ENCODE assay signal across 8 cellular contexts in genomic region chr22:46013460-46014416, GRCh38. TPM values are rescaled to one million over a fixed set of nuclear protein-coding genes. Genes with fewer than 3 reads are reported as not detected.
DNase-seq lines count a peak whose midpoint lies in the region; ATAC-seq, FAIRE-seq and TF ChIP-seq lines count a peak whose summit lies in the region.

No MANE protein-coding gene starts in this region.

- no peaks in the 10 kb centered on the region for H3K79me2 ChIP-seq in keratinocyte (ENCODE audit: control insufficient read depth, insufficient read depth, low read length)

- peak; percentile 81 for ATAC-seq in HG03045 (IDR thresholded peaks at IDR 0.05; ENCODE audit: unreplicated experiment)

- dilution Hi-C loops in keratinocyte (cut with MboI; ENCODE audit: extremely low pct_ligation_motif_present, low sequenced_read_pairs), result no loop called here

- H3K9me1 ChIP-seq in keratinocyte (ENCODE audit: control insufficient read depth, extremely low read depth, insufficient read depth, low read length), result no peaks in the 10 kb centered on the region

- peak overlapping the region; percentile 59 for H3K4me2 ChIP-seq in keratinocyte (ENCODE audit: control insufficient read depth, extremely low read depth, insufficient read depth, low read depth, low read length)

- H3K27me3 ChIP-seq in keratinocyte (ENCODE audit: control insufficient read depth, extremely low read depth, insufficient read depth, low read length), result no peaks in the 10 kb centered on the region

- H3K4me1 ChIP-seq in keratinocyte (ENCODE audit: control insufficient read depth, extremely low read depth, insufficient read depth, low read length), result peaks cover 45% of the 10 kb centered on the region

- H3K9ac ChIP-seq in keratinocyte (ENCODE audit: control insufficient read depth, extremely low read depth, insufficient read depth, low read length), result peak overlapping the region; percentile 79

- no peaks in the 10 kb centered on the region for H4K20me1 ChIP-seq in keratinocyte (ENCODE audit: control insufficient read depth, extremely low read depth, insufficient read depth, low read length)

- H3K36me3 ChIP-seq in keratinocyte (ENCODE audit: control insufficient read depth in 2 of 2, extremely low read depth in 1 of 2, insufficient read depth in 2 of 2, low read length in 2 of 2), result no peaks in the 10 kb centered on the region

- peak; percentile 77 for DNase-seq in 8988T
- peak; percentile 80 for DNase-seq in GM18507 (ENCODE audit: extremely low spot score, insufficient read length, low read depth)
- DNase-seq in NCI-H2196 (lab: John Stamatoyannopoulos, UW; ENCODE audit: unreplicated experiment), result peak; percentile 93
- DNase-seq in activated CD4-positive, CD25-positive, alpha-beta regulatory T cell treated with anti-CD3 and anti-CD28 coated beads, Interleukin-2, amount 50 U/mL, for 16 hours (ENCODE audit: low read depth, low spot score), result peak; percentile 63
- peak; percentile 66 for DNase-seq in central memory CD4-positive, alpha-beta T cell
- DNase-seq in keratinocyte (ENCODE audit: low read depth, low spot score), result peak; percentile 90
- DNase-seq in stimulated activated CD4-positive, alpha-beta T cell treated with anti-CD3 and anti-CD28 coated beads, Interleukin-12 subunit alpha, Interleukin-12 subunit beta, amount 100 ng/mL, for 4 hours, result peak; percentile 91

- TF ChIP-seq CTCF in keratinocyte (optimal IDR thresholded peaks at IDR 0.05 in 1 of 3, IDR thresholded peaks at IDR 0.05 in 1 of 3, conservative IDR thresholded peaks at IDR 0.05 in 1 of 3; ENCODE audit: extremely low read depth in 1 of 3, insufficient read depth in 2 of 3, low read length in 3 of 3), result peak; percentile 76 to 85 (median 78)

- H3K9me3 ChIP-seq in keratinocyte (ENCODE audit: control insufficient read depth, low read depth, low read length), result no peaks in the 10 kb centered on the region

- peak overlapping the region; percentile 84 for H3K27ac ChIP-seq in keratinocyte (ENCODE audit: control insufficient read depth, insufficient read depth, low read length)

- peak; percentile 82 for FAIRE-seq in GM18507 (lab: Jason Lieb, UNC)
- peak; percentile 91 for FAIRE-seq in keratinocyte (lab: Jason Lieb, UNC)

- H3K4me3 ChIP-seq in keratinocyte (ENCODE audit: control insufficient read depth in 2 of 3, extremely low read depth in 1 of 3, insufficient read depth in 2 of 3, low read depth in 1 of 3, low read length in 3 of 3), result peak overlapping the region; percentile 35 to 62 (median 49)

- H2AFZ ChIP-seq in keratinocyte (ENCODE audit: control insufficient read depth, low read length), result peak overlapping the region; percentile 49

RNA-seq across cellular contexts. Expression of gene WNT7B, which starts 36.8 kb away (rescaled TPM):
- 1.5 to 1.7 TPM (median 1.7 TPM) in 3 replicates for polyA plus RNA-seq in keratinocyte
- 3.7 TPM for polyA plus RNA-seq in keratinocyte (2011; ENCODE audit: low read depth)
- 0.84 and 1.9 TPM in 2 replicates for polyA plus RNA-seq in keratinocyte (2011; cell fraction: cytosol; rRNA removed)
- polyA plus RNA-seq in keratinocyte (2011; cell fraction: nucleus; rRNA removed), result 1.7 and 2.4 TPM in 2 replicates
- 6.6 and 6.8 TPM in 2 replicates for polyA plus RNA-seq in keratinocyte (2012; ENCODE audit: low replicate concordance)
- polyA minus RNA-seq in keratinocyte, result 1.9 to 4.9 TPM (median 3.9 TPM) in 3 replicates
- 5.0 TPM for polyA minus RNA-seq in keratinocyte (2011; cell fraction: cytosol; rRNA and poly(A)+ RNA removed)
- 3.7 and 7.1 TPM in 2 replicates for polyA minus RNA-seq in keratinocyte (2011; cell fraction: nucleus; rRNA and poly(A)+ RNA removed)

Comparison
In these comparisons a context has a peak if more than half of its experiments do, and no peak if none do; other contexts are left out.
1. Peak in every context shown above with its lines: DNase-seq, ATAC-seq, H3K4me3 ChIP-seq and H3K27ac ChIP-seq.